Comparison of ENCODE assay signal across 8 cellular contexts in genomic region chr17:39863918-39864746, GRCh38. TPM values are rescaled to one million over a fixed set of nuclear protein-coding genes. Genes with fewer than 3 reads are reported as not detected.
DNase-seq lines count a peak whose midpoint lies in the region; ATAC-seq and TF ChIP-seq lines count a peak whose summit lies in the region.

Gene IKZF3 (minus strand): TSS chr17:39864312. CDS start chr17:39864126, 186 bp downstream.

- H3K9me3 ChIP-seq in mucosa of descending colon, result no peaks in the 10 kb centered on the region

- peak; percentile 24 for ATAC-seq in GM21390 (IDR thresholded peaks at IDR 0.05; ENCODE audit: unreplicated experiment)
- peak; percentile 75 for ATAC-seq in activated CD4-positive, alpha-beta T cell treated with anti-CD3 and anti-CD28 coated beads for 36 hours
- ATAC-seq in mucosa of descending colon, result peak; percentile 91

- H3K4me3 Mint-ChIP-seq in activated CD4-positive, alpha-beta T cell treated with anti-CD3 and anti-CD28 coated beads for 36 hours, result peak within 1 kb of the TSS; percentile 98

- peaks cover 67% of the 10 kb centered on the region for H3K4me1 Mint-ChIP-seq in activated CD4-positive, alpha-beta T cell treated with anti-CD3 and anti-CD28 coated beads for 36 hours

- CTCF ChIA-PET in activated CD4-positive, alpha-beta T cell treated with anti-CD3 and anti-CD28 coated beads for 36 hours (lab: Charles Lee), result interaction anchor here (0.7 to 2.5 kb wide), 13 partner anchors 11 to 243 kb away, joined by 3 to 13 read pairs (median 3); partner anchors contain the start of gene PSMD3

- H3K36me3 ChIP-seq in mucosa of descending colon (ENCODE audit: low read depth), result no peaks in the 10 kb centered on the region

- H3K27ac Mint-ChIP-seq in activated CD4-positive, alpha-beta T cell treated with anti-CD3 and anti-CD28 coated beads for 36 hours, result peak within 1 kb of the TSS; percentile 97

- DNase-seq in D341Med (ENCODE audit: low spot score) (peak; percentile 85), NB4 (ENCODE audit: low read depth) (peak; percentile 86), dermis blood vessel endothelial cell (peak; percentile 53), mucosa of descending colon (peak; percentile 68 to 87 (median 85)), inferior parietal cortex (ENCODE audit: extremely low spot score) (no peak)
- peak; percentile 93 for DNase-seq in activated CD4-positive, alpha-beta T cell treated with anti-CD3 and anti-CD28 coated beads for 36 hours
- DNase-seq in stimulated activated CD8-positive, alpha-beta memory T cell treated with anti-CD3 and anti-CD28 coated beads, Interleukin-7, amount 100 ng/mL, for 48 hours (ENCODE audit: extremely low read depth in 1 of 2, low read depth in 1 of 2), result peak; percentile 70 to 77

- H3K4me3 ChIP-seq in NB4 (ENCODE audit: low read depth, low read length), result peak within 1 kb of the TSS; percentile 52
- H3K4me3 ChIP-seq in mucosa of descending colon, result no peak within 1 kb of the TSS

- no peak for TF ChIP-seq POLR2A in NB4 (IDR thresholded peaks at IDR 0.05; ENCODE audit: extremely low read depth, insufficient read length)

- POLR2A ChIA-PET in activated CD4-positive, alpha-beta T cell treated with anti-CD3 and anti-CD28 coated beads for 36 hours (lab: Charles Lee), result interaction anchor here (0.9 to 1.3 kb wide), 2 partner anchors 94 to 241 kb away, joined by 5 to 6 read pairs; no protein-coding TSS in a partner anchor

- no peaks in the 10 kb centered on the region for H3K4me1 ChIP-seq in mucosa of descending colon (ENCODE audit: low read depth)

- peak; percentile 30 for TF ChIP-seq CTCF in NB4 (IDR thresholded peaks at IDR 0.05; ENCODE audit: low read depth, low read length)
- TF ChIP-seq CTCF in mucosa of descending colon (IDR thresholded peaks at IDR 0.05), result no peak

- H3K36me3 Mint-ChIP-seq in activated CD4-positive, alpha-beta T cell treated with anti-CD3 and anti-CD28 coated beads for 36 hours (ENCODE audit: low read depth), result peaks cover 15% of the 10 kb centered on the region

- no peaks in the 10 kb centered on the region for H3K27me3 Mint-ChIP-seq in activated CD4-positive, alpha-beta T cell treated with anti-CD3 and anti-CD28 coated beads for 36 hours

- peaks cover 4% of the 10 kb centered on the region for H3K9me3 Mint-ChIP-seq in activated CD4-positive, alpha-beta T cell treated with anti-CD3 and anti-CD28 coated beads for 36 hours (ENCODE audit: low read depth)

- intact Hi-C loops in activated CD4-positive, alpha-beta T cell treated with anti-CD3 and anti-CD28 coated beads for 36 hours (cut with DNase I, micrococcal nuclease), result loop anchor here (1.0 to 5.0 kb wide), 10 partner anchors 17 to 242 kb away; partner anchors contain the start of gene STARD3 (in 1 of the 2)
- intact Hi-C loops in mucosa of descending colon (cut with DNase I, micrococcal nuclease), result loop anchor here in 1 of 2 donors (10.0 kb wide), 1 partner anchor 89 kb away; no protein-coding TSS in a partner anchor

RNA-seq across cellular contexts. Expression of gene IKZF3, which starts in this region (rescaled TPM):
- total RNA-seq in activated CD4-positive, alpha-beta T cell treated with anti-CD3 and anti-CD28 coated beads for 36 hours, result 10 to 100 TPM; 37.6 to 50.4 TPM
- not detected in 2 replicates for total RNA-seq in dermis blood vessel endothelial cell
- 1 to 10 TPM; 3.5 to 5.3 (median 4.6) TPM for total RNA-seq in mucosa of descending colon

Comparison
In these comparisons a context has a peak if more than half of its experiments do, and no peak if none do; other contexts are left out.
1. RNA of gene IKZF3 (total RNA-seq): 37.6 to 50.4 TPM in activated CD4-positive, alpha-beta T cell treated with anti-CD3 and anti-CD28 coated beads for 36 hours; 3.5 to 5.3 TPM in mucosa of descending colon and not detected in dermis blood vessel endothelial cell; every median in the first group is over 4 times any median in the second.
2. Peak in DNase-seq in dermis blood vessel endothelial cell; RNA of the gene not detected or under 1 TPM.
3. ATAC-seq: peak in every context shown above with its lines; median percentile 91 in mucosa of descending colon; 75 in activated CD4-positive, alpha-beta T cell treated with anti-CD3 and anti-CD28 coated beads for 36 hours; 24 in GM21390.